In genomic region chr1:161382214-161383019, GRCh38 we compare ENCODE assay signal across 1 cellular context.
A peak's percentile ranks its signal among the peaks of the same experiment; 100 is the strongest.
TF ChIP-seq lines count a peak whose summit lies in the region.

No MANE protein-coding gene starts in this region.

TF ChIP-seq in K562, 482 proteins besides CTCF, POLR2A, EP300 and RAD21 (continued from another document):
- TF ChIP-seq, protein P1, sequence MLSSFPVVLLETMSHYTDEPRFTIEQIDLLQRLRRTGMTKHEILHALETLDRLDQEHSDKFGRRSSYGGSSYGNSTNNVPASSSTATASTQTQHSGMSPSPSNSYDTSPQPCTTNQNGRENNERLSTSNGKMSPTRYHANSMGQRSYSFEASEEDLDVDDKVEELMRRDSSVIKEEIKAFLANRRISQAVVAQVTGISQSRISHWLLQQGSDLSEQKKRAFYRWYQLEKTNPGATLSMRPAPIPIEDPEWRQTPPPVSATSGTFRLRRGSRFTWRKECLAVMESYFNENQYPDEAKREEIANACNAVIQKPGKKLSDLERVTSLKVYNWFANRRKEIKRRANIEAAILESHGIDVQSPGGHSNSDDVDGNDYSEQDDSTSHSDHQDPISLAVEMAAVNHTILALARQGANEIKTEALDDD (IDR thresholded peaks at IDR 0.05): peak; percentile 67
- TF ChIP-seq MECOM (CRISPR knock-in tag; IDR thresholded peaks at IDR 0.05) (no peak), LEF1 (IDR thresholded peaks at IDR 0.05) (no peak), ZNF324 (CRISPR knock-in tag; IDR thresholded peaks at IDR 0.05) (no peak), CREBBP (IDR thresholded peaks at IDR 0.05; ENCODE audit: low read depth, low read length) (no peak), ZNF184 (CRISPR knock-in tag; IDR thresholded peaks at IDR 0.05) (no peak), CHD7 (IDR thresholded peaks at IDR 0.05; ENCODE audit: low read depth, low read length) (no peak), BRF2 (IDR thresholded peaks at IDR 0.05; ENCODE audit: borderline replicate concordance, insufficient read depth, insufficient read length) (no peak), PTTG1 (tag; IDR thresholded peaks at IDR 0.05; ENCODE audit: low read depth) (no peak), EWSR1 (IDR thresholded peaks at IDR 0.05; ENCODE audit: borderline replicate concordance, low read depth, partially characterized antibody) (no peak), SMC3 (conservative IDR thresholded peaks at IDR 0.05; ENCODE audit: insufficient read depth, low read depth, low read length) (peak; percentile 42; the same call in 1 of the 2 replicates), DEAF1 (CRISPR knock-in tag; IDR thresholded peaks at IDR 0.05) (0 out of 2 replicates have a peak, but pooled peaks have one; percentile 26), C11orf30 (IDR thresholded peaks at IDR 0.05; ENCODE audit: low read depth) (no peak), ZNF347 (CRISPR knock-in tag; IDR thresholded peaks at IDR 0.05; ENCODE audit: low read depth) (no peak), ESRRA (IDR thresholded peaks at IDR 0.05; ENCODE audit: borderline replicate concordance, low read depth) (no peak), THAP12 (CRISPR knock-in tag; IDR thresholded peaks at IDR 0.05) (no peak), ZNF274 (IDR thresholded peaks at IDR 0.05; ENCODE audit: borderline replicate concordance, low read depth, low read length) (no peak), ELK1 (CRISPR knock-in tag; IDR thresholded peaks at IDR 0.05) (no peak)
- TF ChIP-seq, protein P2, sequence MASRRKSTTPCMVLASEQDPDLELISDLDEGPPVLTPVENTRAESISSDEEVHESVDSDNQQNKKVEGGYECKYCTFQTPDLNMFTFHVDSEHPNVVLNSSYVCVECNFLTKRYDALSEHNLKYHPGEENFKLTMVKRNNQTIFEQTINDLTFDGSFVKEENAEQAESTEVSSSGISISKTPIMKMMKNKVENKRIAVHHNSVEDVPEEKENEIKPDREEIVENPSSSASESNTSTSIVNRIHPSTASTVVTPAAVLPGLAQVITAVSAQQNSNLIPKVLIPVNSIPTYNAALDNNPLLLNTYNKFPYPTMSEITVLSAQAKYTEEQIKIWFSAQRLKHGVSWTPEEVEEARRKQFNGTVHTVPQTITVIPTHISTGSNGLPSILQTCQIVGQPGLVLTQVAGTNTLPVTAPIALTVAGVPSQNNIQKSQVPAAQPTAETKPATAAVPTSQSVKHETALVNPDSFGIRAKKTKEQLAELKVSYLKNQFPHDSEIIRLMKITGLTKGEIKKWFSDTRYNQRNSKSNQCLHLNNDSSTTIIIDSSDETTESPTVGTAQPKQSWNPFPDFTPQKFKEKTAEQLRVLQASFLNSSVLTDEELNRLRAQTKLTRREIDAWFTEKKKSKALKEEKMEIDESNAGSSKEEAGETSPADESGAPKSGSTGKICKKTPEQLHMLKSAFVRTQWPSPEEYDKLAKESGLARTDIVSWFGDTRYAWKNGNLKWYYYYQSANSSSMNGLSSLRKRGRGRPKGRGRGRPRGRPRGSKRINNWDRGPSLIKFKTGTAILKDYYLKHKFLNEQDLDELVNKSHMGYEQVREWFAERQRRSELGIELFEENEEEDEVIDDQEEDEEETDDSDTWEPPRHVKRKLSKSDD (conservative IDR thresholded peaks at IDR 0.05; ENCODE audit: low read length): no peak
- TF ChIP-seq, protein P3, sequence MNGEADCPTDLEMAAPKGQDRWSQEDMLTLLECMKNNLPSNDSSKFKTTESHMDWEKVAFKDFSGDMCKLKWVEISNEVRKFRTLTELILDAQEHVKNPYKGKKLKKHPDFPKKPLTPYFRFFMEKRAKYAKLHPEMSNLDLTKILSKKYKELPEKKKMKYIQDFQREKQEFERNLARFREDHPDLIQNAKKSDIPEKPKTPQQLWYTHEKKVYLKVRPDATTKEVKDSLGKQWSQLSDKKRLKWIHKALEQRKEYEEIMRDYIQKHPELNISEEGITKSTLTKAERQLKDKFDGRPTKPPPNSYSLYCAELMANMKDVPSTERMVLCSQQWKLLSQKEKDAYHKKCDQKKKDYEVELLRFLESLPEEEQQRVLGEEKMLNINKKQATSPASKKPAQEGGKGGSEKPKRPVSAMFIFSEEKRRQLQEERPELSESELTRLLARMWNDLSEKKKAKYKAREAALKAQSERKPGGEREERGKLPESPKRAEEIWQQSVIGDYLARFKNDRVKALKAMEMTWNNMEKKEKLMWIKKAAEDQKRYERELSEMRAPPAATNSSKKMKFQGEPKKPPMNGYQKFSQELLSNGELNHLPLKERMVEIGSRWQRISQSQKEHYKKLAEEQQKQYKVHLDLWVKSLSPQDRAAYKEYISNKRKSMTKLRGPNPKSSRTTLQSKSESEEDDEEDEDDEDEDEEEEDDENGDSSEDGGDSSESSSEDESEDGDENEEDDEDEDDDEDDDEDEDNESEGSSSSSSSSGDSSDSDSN (IDR thresholded peaks at IDR 0.05; ENCODE audit: borderline replicate concordance in 1 of 2, low read depth in 2 of 2, low read length in 2 of 2): no peak
